Comparison of ENCODE assay signal across 9 cellular contexts in genomic region chr19:18013210-18013609, GRCh38. TPM values are rescaled to one million over a fixed set of nuclear protein-coding genes. Genes with fewer than 3 reads are reported as not detected.
DNase-seq lines count a peak whose midpoint lies in the region; ATAC-seq and TF ChIP-seq lines count a peak whose summit lies in the region.
"Had no signal": no experiment of that assay in that cellular context is flagged by ENCODE, and none has a peak within 500 bp of the region (broad histone marks: within the 10 kb centered on the region; RNA-seq: fewer than 3 reads in every experiment).

No MANE protein-coding gene starts in this region.

- TF ChIP-seq CTCF in CD8-positive, alpha-beta T cell (IDR thresholded peaks at IDR 0.05) = no peak
- TF ChIP-seq CTCF in PC-9 (conservative IDR thresholded peaks at IDR 0.05) (no peak), dorsolateral prefrontal cortex (IDR thresholded peaks at IDR 0.05 in 54 of 56, conservative IDR thresholded peaks at IDR 0.05 in 2 of 56; ENCODE audit: low read depth in 1 of 56, partially characterized antibody in 56 of 56) (no peak), prostate gland (IDR thresholded peaks at IDR 0.05) (no peak)

- 57% methylated on average over 8 of the region's 8 CpGs for WGBS in prostate gland

- peaks cover 72% of the 10 kb centered on the region for H3K4me1 ChIP-seq in CD8-positive, alpha-beta T cell (ENCODE audit: insufficient read depth, low read length)
- no peaks in the 10 kb centered on the region for H3K4me1 ChIP-seq in PC-9 (replicated peaks; ENCODE audit: insufficient read depth)
- peaks cover 2% of the 10 kb centered on the region for H3K4me1 ChIP-seq in prostate gland (replicated peaks)

- intact Hi-C loops in CD8-positive, alpha-beta T cell (cut with DNase I, micrococcal nuclease) = no loop called here
- intact Hi-C loops in PC-9 (cut with micrococcal nuclease; ENCODE audit: unreplicated experiment) (no loop called here), dorsolateral prefrontal cortex (cut with DNase I) (no loop called here), prostate gland (cut with DNase I) (no loop called here)

- peaks cover 54% of the 10 kb centered on the region for H3F3A ChIP-seq in PC-9 (ENCODE audit: insufficient read depth, low read depth)

- peaks cover 64% of the 10 kb centered on the region for H3K36me3 Mint-ChIP-seq in CD8-positive, alpha-beta T cell

- no peaks in the 10 kb centered on the region for H3K79me2 ChIP-seq in PC-9 (ENCODE audit: low read depth)

- peak overlapping the region; percentile 97 for H3K27ac Mint-ChIP-seq in CD8-positive, alpha-beta T cell
- H3K27ac Mint-ChIP-seq: HFFc6 had no signal

- no peak overlapping the region for H3K4me3 ChIP-seq in CD8-positive, alpha-beta T cell (ENCODE audit: low read depth, low read length)
- no peak overlapping the region for H3K4me3 ChIP-seq in PC-9
- H3K4me3 ChIP-seq in dorsolateral prefrontal cortex = peak overlapping the region in 37 of 59 donors; percentile 0 to 82 (median 21)
- H3K4me3 ChIP-seq in prostate gland = no peak overlapping the region

- peak overlapping the region; percentile 49 for H3K27ac ChIP-seq in CD8-positive, alpha-beta T cell (ENCODE audit: low read depth, low read length)
- H3K27ac ChIP-seq in PC-9 = no peak overlapping the region
- peak overlapping the region in 56 of 59 donors; percentile 2 to 100 (median 96) for H3K27ac ChIP-seq in dorsolateral prefrontal cortex
- peak overlapping the region; percentile 58 to 61 for H3K27ac ChIP-seq in prostate gland

- H4K20me1 ChIP-seq in PC-9 (ENCODE audit: insufficient read depth) = peaks cover 15% of the 10 kb centered on the region

- peaks cover 34% of the 10 kb centered on the region for H3K36me3 ChIP-seq in CD8-positive, alpha-beta T cell (ENCODE audit: insufficient read depth, low read length)
- H3K36me3 ChIP-seq in PC-9 (ENCODE audit: low read depth) = peaks cover 37% of the 10 kb centered on the region
- peaks cover 9 to 15% of the 10 kb centered on the region in 2 donors for H3K36me3 ChIP-seq in prostate gland

- CTCF ChIA-PET in CD8-positive, alpha-beta T cell (lab: Charles Lee) = interaction anchor here (0.8 to 11.4 kb wide), 6 partner anchors 10 to 100 kb away, joined by 3 to 256 read pairs (median 4); no protein-coding TSS in a partner anchor
- CTCF ChIA-PET in PC-9 (lab: Charles Lee) = no interaction called here

- no peaks in the 10 kb centered on the region for H3K9me2 ChIP-seq in PC-9 (ENCODE audit: insufficient read depth)

- no peak overlapping the region for H2AFZ ChIP-seq in PC-9

- no peaks in the 10 kb centered on the region for H3K9me3 Mint-ChIP-seq in CD8-positive, alpha-beta T cell
- H3K9me3 Mint-ChIP-seq: HFFc6 had no signal

- peaks cover 64% of the 10 kb centered on the region for H3K4me1 Mint-ChIP-seq in CD8-positive, alpha-beta T cell (ENCODE audit: low read depth)

- H3K4me2 ChIP-seq in PC-9 = no peak overlapping the region

- H3K4me3 Mint-ChIP-seq in CD8-positive, alpha-beta T cell = peak overlapping the region; percentile 73
- H3K4me3 Mint-ChIP-seq: HFFc6 had no signal

- H3K27me3 Mint-ChIP-seq in CD8-positive, alpha-beta T cell (ENCODE audit: low read depth) = no peaks in the 10 kb centered on the region

- TSS peak; percentile 11 for BruUV-seq in PC-9 (replicated peaks; lab: Mats Ljungman, UMichigan)

- no peak for DNase-seq in CD8-positive, alpha-beta T cell
- DNase-seq in PC-9 (no peak), dorsolateral prefrontal cortex (no peak), prostate gland (ENCODE audit: low spot score) (no peak), Kasumi-1 (lab: John Stamatoyannopoulos, UW) (no peak)
- DNase-seq: HFFc6 had no signal

- no peak for TF ChIP-seq POLR2A in prostate gland (IDR thresholded peaks at IDR 0.05)

- ATAC-seq in CD8-positive, alpha-beta T cell = no peak
- ATAC-seq in HG03460 (IDR thresholded peaks at IDR 0.05; ENCODE audit: unreplicated experiment) (no peak), HG02852 (IDR thresholded peaks at IDR 0.05; ENCODE audit: unreplicated experiment) (no peak), GM18870 (IDR thresholded peaks at IDR 0.05; ENCODE audit: unreplicated experiment) (no peak)

- POLR2A ChIA-PET in CD8-positive, alpha-beta T cell (lab: Charles Lee) = interaction anchor here (1.1 to 3.9 kb wide), 7 partner anchors 11 to 78 kb away, joined by 3 to 23 read pairs (median 4); no protein-coding TSS in a partner anchor
- POLR2A ChIA-PET in PC-9 (lab: Charles Lee; ENCODE audit: unreplicated experiment) = no interaction called here

- no peaks in the 10 kb centered on the region for H3K27me3 ChIP-seq in CD8-positive, alpha-beta T cell (ENCODE audit: insufficient read depth, low read length)
- H3K27me3 ChIP-seq in PC-9 (ENCODE audit: insufficient read depth, low read depth) (no peaks in the 10 kb centered on the region), dorsolateral prefrontal cortex (no peaks in the 10 kb centered on the region), prostate gland (replicated peaks; ENCODE audit: insufficient read depth) (no peaks in the 10 kb centered on the region)

- no peaks in the 10 kb centered on the region for H3K9me3 ChIP-seq in CD8-positive, alpha-beta T cell (ENCODE audit: low read length)
- no peaks in the 10 kb centered on the region for H3K9me3 ChIP-seq in PC-9 (ENCODE audit: insufficient read depth, low read depth)
- H3K9me3 ChIP-seq in prostate gland = no peaks in the 10 kb centered on the region

RNA-seq across cellular contexts. Expression of gene ARRDC2, which starts 5.2 kb away (rescaled TPM):
- total RNA-seq in CD8-positive, alpha-beta T cell = 100 to 1,000 TPM; 288 to 303 TPM
- 15.5 and 20.6 TPM in 2 replicates for total RNA-seq in PC-9 (2021)
- 100 to 1,000 TPM in 10 of 120 experiments, 10 to 100 TPM in 110; 17.5 to 207 (median 47.3) TPM for total RNA-seq in dorsolateral prefrontal cortex
- total RNA-seq in prostate gland = 10 to 100 TPM; 57.1 to 75.9 TPM

RNA-seq across cellular contexts. Expression of gene KCNN1, which starts 46.3 kb away (rescaled TPM):
- total RNA-seq in CD8-positive, alpha-beta T cell = not detected
- total RNA-seq in PC-9 (2021) (0.09 TPM in 1 of 2 replicates, not detected in the other), dorsolateral prefrontal cortex (100 to 1,000 TPM in 5 of 120 experiments, 10 to 100 TPM in 115; 21.3 to 177 (median 74.4) TPM), prostate gland (1 to 10 TPM in 1 of 2 donors, under 1 TPM in 1; 0.36 to 5.6 TPM)
- total RNA-seq: HFFc6 had no signal

Comparison
In these comparisons a context has a peak if more than half of its experiments do, and no peak if none do; other contexts are left out.
1. H3K4me3 ChIP-seq: peak in dorsolateral prefrontal cortex (37 of 59); none in CD8-positive, alpha-beta T cell (single experiment), PC-9 (single experiment) and prostate gland (0 of 2).